In the genomic region with DNA sequence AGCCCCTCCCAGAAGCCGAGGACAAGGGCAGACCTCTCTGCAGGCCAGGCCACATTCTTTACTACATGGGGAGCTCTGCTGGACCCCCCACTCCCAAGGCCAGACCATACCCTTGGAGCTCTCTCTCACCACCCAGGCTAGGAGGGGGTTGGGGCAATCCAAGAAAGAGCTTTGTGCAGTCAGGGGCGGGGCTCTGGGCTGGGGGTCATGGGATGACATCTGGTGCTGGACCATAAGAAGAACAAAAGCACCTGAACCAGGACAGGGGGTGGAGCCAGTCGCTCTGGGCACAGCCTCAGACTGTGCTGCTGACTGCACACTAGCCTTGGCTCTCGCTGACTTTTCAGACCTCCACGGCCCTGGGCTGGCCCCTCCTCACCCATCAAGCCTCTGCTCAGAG, we compare ENCODE assay signal across 26 cellular contexts. TPM values are rescaled to one million over a fixed set of nuclear protein-coding genes. Genes with fewer than 3 reads are reported as not detected.
"Had no signal": no experiment of that assay in that cellular context is flagged by ENCODE, and none has a peak within 500 bp of the region (broad histone marks: within the 10 kb centered on the region; RNA-seq: fewer than 3 reads in every experiment).

No MANE protein-coding gene starts in this region.

- H3K9me3 Mint-ChIP-seq: dendritic cell treated with granulocyte-macrophage colony-stimulating factor and Interleukin-4, amounts not matched to agents 40 ng/mL and 50 ng/mL, for 4 days; effector memory CD8-positive, alpha-beta T cell; endodermal cell; mesothelial cell of epicardium had no signal

- H3K27ac Mint-ChIP-seq: dendritic cell treated with granulocyte-macrophage colony-stimulating factor and Interleukin-4, amounts not matched to agents 40 ng/mL and 50 ng/mL, for 4 days; effector memory CD8-positive, alpha-beta T cell; endodermal cell; mesothelial cell of epicardium; naive B cell had no signal

- ATAC-seq: effector memory CD8-positive, alpha-beta T cell; esophagus mucosa; gastrocnemius medialis; heart right ventricle; left cardiac atrium; left lung; left ventricle myocardium superior; lower lobe of right lung; mucosa of descending colon had no signal

- H3K4me1 Mint-ChIP-seq: endodermal cell, mesothelial cell of epicardium had no signal

- H3K36me3 Mint-ChIP-seq: mesothelial cell of epicardium, naive B cell had no signal

- H3K4me3 Mint-ChIP-seq: dendritic cell treated with granulocyte-macrophage colony-stimulating factor and Interleukin-4, amounts not matched to agents 40 ng/mL and 50 ng/mL, for 4 days; effector memory CD8-positive, alpha-beta T cell; endodermal cell; mesothelial cell of epicardium; naive B cell had no signal

- H3K27me3 ChIP-seq: gastrocnemius medialis had no signal

- H3K4me1 ChIP-seq: esophagus squamous epithelium, gastrocnemius medialis, heart right ventricle, left lung, lower lobe of right lung had no signal

- H3K36me3 ChIP-seq: esophagus squamous epithelium, gastrocnemius medialis, heart right ventricle, left lung, lower lobe of right lung had no signal

- H3K4me3 ChIP-seq: coronary artery, esophagus squamous epithelium, gastrocnemius medialis, heart right ventricle, left lung, lower lobe of right lung, mucosa of descending colon had no signal

- H3K9me3 ChIP-seq: esophagus squamous epithelium, gastrocnemius medialis, heart right ventricle, left lung, lower lobe of right lung, mucosa of descending colon had no signal

- H3K27ac ChIP-seq: coronary artery, epithelial cell of prostate, esophagus squamous epithelium, gastrocnemius medialis, heart right ventricle, left lung, lower lobe of right lung had no signal

- DNase-seq: effector CD8-positive, alpha-beta T cell; effector memory CD8-positive, alpha-beta T cell; endodermal cell; erythroblast; esophagus squamous epithelium; foreskin fibroblast; foreskin melanocyte; gastrocnemius medialis; glutamatergic neuron; head of caudate nucleus; heart right ventricle; hippocampal formation; left cardiac atrium; left lung; left ventricle myocardium superior; lower lobe of right lung; mesenchymal stem cell; mucosa of descending colon; naive B cell had no signal

RNA-seq across cellular contexts. Expression of gene AJAP1, which starts 23.1 kb away (rescaled TPM):
- total RNA-seq: lung microvascular endothelial cell, myocyte had no signal
